Comparison of ENCODE assay signal across 8 cellular contexts in the genomic region with DNA sequence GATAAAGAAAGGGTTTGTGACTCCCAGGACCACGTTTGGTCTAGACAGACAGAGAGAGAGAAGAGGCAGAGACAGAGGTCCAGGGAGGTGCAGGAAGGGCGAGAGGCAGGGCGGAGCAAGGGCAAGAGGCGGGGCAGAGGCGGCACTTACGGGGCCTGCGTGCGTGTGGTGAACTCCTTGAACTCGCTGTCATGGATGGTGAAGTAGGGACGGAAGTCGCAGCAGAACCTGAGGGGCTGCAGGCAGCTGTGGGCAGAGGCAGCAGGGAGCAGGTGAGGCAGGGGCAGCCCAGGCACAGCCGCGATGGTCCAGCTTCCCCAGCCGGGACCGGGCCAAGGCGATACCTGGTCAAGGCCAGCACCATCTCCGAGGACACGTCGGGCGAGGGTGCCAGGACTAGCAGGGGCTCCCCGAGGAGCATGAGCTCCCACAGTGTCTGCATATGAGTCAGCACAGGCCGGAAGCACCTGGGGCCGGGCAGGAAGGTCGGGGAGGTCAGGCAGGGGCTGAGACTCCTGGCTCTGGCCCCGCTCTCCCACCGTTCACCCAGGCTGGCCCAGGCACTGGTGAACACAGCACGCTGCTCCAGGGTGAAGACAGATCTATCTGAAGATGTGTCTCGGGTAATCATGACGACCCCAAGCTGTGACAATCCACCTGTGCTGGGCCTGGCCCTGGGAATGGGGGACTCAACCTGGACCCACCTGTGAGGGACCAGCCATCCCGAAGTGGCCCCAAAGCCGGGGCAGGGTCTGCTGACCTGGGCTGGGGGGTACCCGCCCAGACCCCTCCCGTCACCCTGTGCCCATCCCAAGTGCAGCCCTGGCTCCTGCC. TPM values are rescaled to one million over a fixed set of nuclear protein-coding genes. Genes with fewer than 3 reads are reported as not detected.
DNase-seq lines count a peak whose midpoint lies in the region; ATAC-seq and TF ChIP-seq lines count a peak whose summit lies in the region.

No MANE protein-coding gene starts in this region.

- DNase-seq in NB4 (ENCODE audit: low read depth) (peak; percentile 80), left colon (peak; percentile 85 to 88), testis (no peak)
- peak; percentile 84 for DNase-seq in activated CD8-positive, alpha-beta memory T cell treated with anti-CD3 and anti-CD28 coated beads, Interleukin-2, amount 50 U/mL, for 48 hours
- peak; percentile 39 to 52 for DNase-seq in stimulated activated CD8-positive, alpha-beta memory T cell treated with anti-CD3 and anti-CD28 coated beads, Interleukin-7, amount 100 ng/mL, for 1 hour (ENCODE audit: low read depth in 2 of 2)

- H3K36me3 ChIP-seq in testis (ENCODE audit: low read depth, missing control alignments), result no peaks in the 10 kb centered on the region

- 81 to 88% methylated on average over 23 to 32 of the region's 33 CpGs for WGBS in testis, 2 donors

- TF ChIP-seq CTCF in NB4 (IDR thresholded peaks at IDR 0.05; ENCODE audit: low read depth, low read length) (no peak), testis (IDR thresholded peaks at IDR 0.05) (no peak)

- no peak overlapping the region for H3K27ac ChIP-seq in testis

- no peak for TF ChIP-seq POLR2A in NB4 (IDR thresholded peaks at IDR 0.05; ENCODE audit: extremely low read depth, insufficient read length)
- no peak for TF ChIP-seq POLR2A in testis (IDR thresholded peaks at IDR 0.05)

- H3K4me3 ChIP-seq in GM08714 (ENCODE audit: low read length), result peak overlapping the region; percentile 59; the same call in 1 of the 2 replicates
- no peak overlapping the region for H3K4me3 ChIP-seq in NB4 (ENCODE audit: low read depth, low read length)
- H3K4me3 ChIP-seq in testis, result no peak overlapping the region

- H3K4me1 ChIP-seq in testis, result peaks cover under 1% of the 10 kb centered on the region

- H3K9me3 ChIP-seq in testis, result no peaks in the 10 kb centered on the region

- H3K27me3 ChIP-seq in testis, result no peaks in the 10 kb centered on the region

- peak; percentile 76 for ATAC-seq in GM21786 (IDR thresholded peaks at IDR 0.05; ENCODE audit: unreplicated experiment)
- ATAC-seq in left colon, result peak; percentile 95
- no peak for ATAC-seq in GM18519 (IDR thresholded peaks at IDR 0.05; ENCODE audit: low FRiP score, unreplicated experiment)

- intact Hi-C loops in left colon (cut with DNase I, micrococcal nuclease) (no loop called here), testis (cut with DNase I; ENCODE audit: low total_unique reads) (no loop called here)

RNA-seq across cellular contexts. Expression of a gene that starts 7.2 kb away (rescaled TPM):
- total RNA-seq in left colon, result 100 to 1,000 TPM; 290 TPM
- total RNA-seq in testis, result 100 to 1,000 TPM; 219 to 243 TPM
- 98.0 TPM for polyA plus RNA-seq in testis (ENCODE audit: insufficient read depth, low read depth, low replicate concordance)

RNA-seq across cellular contexts. Expression of a gene that starts 12.1 kb away (rescaled TPM):
- total RNA-seq in left colon (1 to 10 TPM; 3.7 to 4.7 TPM), testis (10 to 100 TPM; 17.1 to 18.0 TPM)
- polyA plus RNA-seq in testis (ENCODE audit: insufficient read depth, low read depth, low replicate concordance), result 22.0 TPM

RNA-seq across cellular contexts. Expression of a gene that starts 28.5 kb away (rescaled TPM):
- 10 to 100 TPM; 44.6 to 61.0 TPM for total RNA-seq in left colon
- total RNA-seq in testis, result 100 to 1,000 TPM; 138 to 142 TPM
- polyA plus RNA-seq in testis (ENCODE audit: insufficient read depth, low read depth, low replicate concordance), result 123 TPM

RNA-seq across cellular contexts. Expression of a gene that starts 44.5 kb away (rescaled TPM):
- total RNA-seq in left colon, result 1 to 10 TPM; 1.2 to 1.9 TPM
- total RNA-seq in testis, result 10 to 100 TPM in 1 of 2 donors, 1 to 10 TPM in 1; 8.3 to 10.7 TPM
- polyA plus RNA-seq in testis (ENCODE audit: insufficient read depth, low read depth, low replicate concordance), result 6.4 TPM

RNA-seq across cellular contexts. Expression of a gene that starts 53.2 kb away (rescaled TPM):
- total RNA-seq in left colon (1 to 10 TPM; 3.0 to 3.1 TPM), testis (10 to 100 TPM; 22.3 to 25.1 TPM)
- polyA plus RNA-seq in testis (ENCODE audit: insufficient read depth, low read depth, low replicate concordance), result 9.1 TPM
